Comparison of ENCODE assay signal across 16 cellular contexts in the genomic region with DNA sequence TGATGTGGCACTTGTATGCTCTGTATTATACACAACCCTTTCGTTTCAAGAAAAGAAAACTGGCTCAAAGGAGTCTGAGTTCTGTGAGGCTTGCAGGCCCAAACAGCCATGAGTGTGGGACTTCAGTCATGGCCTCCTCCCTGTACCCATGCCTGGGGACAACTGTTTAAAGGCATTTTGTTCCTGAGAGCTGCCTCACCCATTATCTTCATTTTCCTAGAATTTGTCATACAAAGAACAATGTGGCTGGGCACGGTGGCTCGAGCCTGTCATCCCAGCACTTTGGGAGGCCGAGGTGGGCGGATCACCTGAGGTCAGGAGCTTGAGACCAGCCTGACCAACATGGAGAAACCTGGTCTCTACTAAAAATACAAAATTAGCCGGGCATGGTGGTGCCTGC. TPM values are rescaled to one million over a fixed set of nuclear protein-coding genes. Genes with fewer than 3 reads are reported as not detected.
"Had no signal": no experiment of that assay in that cellular context is flagged by ENCODE, and none has a peak within 500 bp of the region (broad histone marks: within the 10 kb centered on the region; RNA-seq: fewer than 3 reads in every experiment).

No MANE protein-coding gene starts in this region.

RNA-seq across cellular contexts. Expression of a gene that starts 23.6 kb away (rescaled TPM):
- total RNA-seq: natural killer cell, ovary, psoas muscle, right cardiac atrium, right lobe of liver, sigmoid colon, skeletal muscle tissue, stomach, subcutaneous adipose tissue, thoracic aorta, thyroid gland, upper lobe of right lung, urinary bladder, uterus had no signal
- polyA plus RNA-seq: neural cell, psoas muscle, right cardiac atrium, small intestine, stomach, urinary bladder had no signal
